ENCODE assay signal across 1 cellular context in genomic region chr9:130186839-130187522, GRCh38.
TF ChIP-seq lines count a peak whose summit lies in the region.

No MANE protein-coding gene starts in this region.

TF ChIP-seq in HepG2, 621 proteins besides CTCF, POLR2A, EP300 and RAD21 (continued from another document and continues in another):
- TF ChIP-seq TCF7 (IDR thresholded peaks at IDR 0.05; ENCODE audit: low read depth) (no peak), ZBTB10 (CRISPR knock-in tag; IDR thresholded peaks at IDR 0.05; ENCODE audit: borderline replicate concordance) (0 out of 2 replicates have a peak, but pooled peaks have one; percentile 28), NR2F6 (IDR thresholded peaks at IDR 0.05) (no peak), NR2F6 (CRISPR knock-in tag; IDR thresholded peaks at IDR 0.05) (peak; percentile 56; the same call in 1 of the 2 replicates), MIER2 (CRISPR knock-in tag; IDR thresholded peaks at IDR 0.05) (no peak), TSC22D2 (CRISPR knock-in tag; IDR thresholded peaks at IDR 0.05; ENCODE audit: borderline replicate concordance) (no peak), MZF1 (CRISPR knock-in tag; IDR thresholded peaks at IDR 0.05; ENCODE audit: borderline replicate concordance) (no peak), ZMYM2 (CRISPR knock-in tag; IDR thresholded peaks at IDR 0.05) (no peak), ZNF383 (CRISPR knock-in tag; IDR thresholded peaks at IDR 0.05; ENCODE audit: borderline replicate concordance) (no peak), ZNF563 (CRISPR knock-in tag; IDR thresholded peaks at IDR 0.05) (no peak), BRD4 (CRISPR knock-in tag; IDR thresholded peaks at IDR 0.05) (no peak), GATA4 (IDR thresholded peaks at IDR 0.05; ENCODE audit: borderline replicate concordance, low read depth) (no peak), MED8 (CRISPR knock-in tag; IDR thresholded peaks at IDR 0.05; ENCODE audit: insufficient replicate concordance) (no peak), SPEN (CRISPR knock-in tag; IDR thresholded peaks at IDR 0.05; ENCODE audit: low read depth) (no peak), ZNF260 (CRISPR knock-in tag; IDR thresholded peaks at IDR 0.05; ENCODE audit: borderline replicate concordance, low read depth) (no peak), ZNF777 (CRISPR knock-in tag; IDR thresholded peaks at IDR 0.05) (no peak), FOXJ3 (CRISPR knock-in tag; IDR thresholded peaks at IDR 0.05; ENCODE audit: borderline replicate concordance) (no peak), GTF2F1 (IDR thresholded peaks at IDR 0.05; ENCODE audit: low read length) (no peak), NFATC3 (CRISPR knock-in tag; IDR thresholded peaks at IDR 0.05) (no peak), ZFY (CRISPR knock-in tag; IDR thresholded peaks at IDR 0.05) (peak; percentile 55; the same call in 1 of the 2 replicates), KIAA2018 (CRISPR knock-in tag; IDR thresholded peaks at IDR 0.05; ENCODE audit: borderline replicate concordance) (no peak), NFYB (CRISPR knock-in tag; IDR thresholded peaks at IDR 0.05) (no peak), GPBP1L1 (CRISPR knock-in tag; IDR thresholded peaks at IDR 0.05) (no peak), ZBTB14 (CRISPR knock-in tag; IDR thresholded peaks at IDR 0.05) (no peak), YEATS2 (CRISPR knock-in tag; IDR thresholded peaks at IDR 0.05; ENCODE audit: borderline replicate concordance) (no peak), CEBPG (CRISPR knock-in tag; IDR thresholded peaks at IDR 0.05) (no peak), KDM2A (CRISPR knock-in tag; IDR thresholded peaks at IDR 0.05; ENCODE audit: borderline replicate concordance, low read depth) (0 out of 2 replicates have a peak, but pooled peaks have one; percentile 33), ATF1 (CRISPR knock-in tag; IDR thresholded peaks at IDR 0.05) (no peak), POLR2AphosphoS5 (IDR thresholded peaks at IDR 0.05; ENCODE audit: low read depth, low read length) (no peak), ZNF775 (CRISPR knock-in tag; IDR thresholded peaks at IDR 0.05; ENCODE audit: borderline replicate concordance) (no peak), HDAC6 (IDR thresholded peaks at IDR 0.05; ENCODE audit: low read depth, low read length) (no peak), HHEX (CRISPR knock-in tag; IDR thresholded peaks at IDR 0.05) (no peak), TBX2 (CRISPR knock-in tag; IDR thresholded peaks at IDR 0.05; ENCODE audit: borderline replicate concordance) (peak; percentile 47; the same call in 1 of the 2 replicates)
- TF ChIP-seq, protein P1, sequence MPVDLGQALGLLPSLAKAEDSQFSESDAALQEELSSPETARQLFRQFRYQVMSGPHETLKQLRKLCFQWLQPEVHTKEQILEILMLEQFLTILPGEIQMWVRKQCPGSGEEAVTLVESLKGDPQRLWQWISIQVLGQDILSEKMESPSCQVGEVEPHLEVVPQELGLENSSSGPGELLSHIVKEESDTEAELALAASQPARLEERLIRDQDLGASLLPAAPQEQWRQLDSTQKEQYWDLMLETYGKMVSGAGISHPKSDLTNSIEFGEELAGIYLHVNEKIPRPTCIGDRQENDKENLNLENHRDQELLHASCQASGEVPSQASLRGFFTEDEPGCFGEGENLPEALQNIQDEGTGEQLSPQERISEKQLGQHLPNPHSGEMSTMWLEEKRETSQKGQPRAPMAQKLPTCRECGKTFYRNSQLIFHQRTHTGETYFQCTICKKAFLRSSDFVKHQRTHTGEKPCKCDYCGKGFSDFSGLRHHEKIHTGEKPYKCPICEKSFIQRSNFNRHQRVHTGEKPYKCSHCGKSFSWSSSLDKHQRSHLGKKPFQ (CRISPR knock-in tag; IDR thresholded peaks at IDR 0.05; ENCODE audit: insufficient replicate concordance), result no peak
- TF ChIP-seq, protein P2, sequence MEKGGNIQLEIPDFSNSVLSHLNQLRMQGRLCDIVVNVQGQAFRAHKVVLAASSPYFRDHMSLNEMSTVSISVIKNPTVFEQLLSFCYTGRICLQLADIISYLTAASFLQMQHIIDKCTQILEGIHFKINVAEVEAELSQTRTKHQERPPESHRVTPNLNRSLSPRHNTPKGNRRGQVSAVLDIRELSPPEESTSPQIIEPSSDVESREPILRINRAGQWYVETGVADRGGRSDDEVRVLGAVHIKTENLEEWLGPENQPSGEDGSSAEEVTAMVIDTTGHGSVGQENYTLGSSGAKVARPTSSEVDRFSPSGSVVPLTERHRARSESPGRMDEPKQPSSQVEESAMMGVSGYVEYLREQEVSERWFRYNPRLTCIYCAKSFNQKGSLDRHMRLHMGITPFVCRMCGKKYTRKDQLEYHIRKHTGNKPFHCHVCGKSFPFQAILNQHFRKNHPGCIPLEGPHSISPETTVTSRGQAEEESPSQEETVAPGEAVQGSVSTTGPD (CRISPR knock-in tag; IDR thresholded peaks at IDR 0.05), result no peak
- TF ChIP-seq, protein P3, sequence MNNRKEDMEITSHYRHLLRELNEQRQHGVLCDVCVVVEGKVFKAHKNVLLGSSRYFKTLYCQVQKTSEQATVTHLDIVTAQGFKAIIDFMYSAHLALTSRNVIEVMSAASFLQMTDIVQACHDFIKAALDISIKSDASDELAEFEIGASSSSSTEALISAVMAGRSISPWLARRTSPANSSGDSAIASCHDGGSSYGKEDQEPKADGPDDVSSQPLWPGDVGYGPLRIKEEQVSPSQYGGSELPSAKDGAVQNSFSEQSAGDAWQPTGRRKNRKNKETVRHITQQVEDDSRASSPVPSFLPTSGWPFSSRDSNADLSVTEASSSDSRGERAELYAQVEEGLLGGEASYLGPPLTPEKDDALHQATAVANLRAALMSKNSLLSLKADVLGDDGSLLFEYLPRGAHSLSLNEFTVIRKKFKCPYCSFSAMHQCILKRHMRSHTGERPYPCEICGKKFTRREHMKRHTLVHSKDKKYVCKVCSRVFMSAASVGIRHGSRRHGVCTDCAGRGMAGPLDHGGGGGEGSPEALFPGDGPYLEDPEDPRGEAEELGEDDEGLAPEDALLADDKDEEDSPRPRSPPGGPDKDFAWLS (CRISPR knock-in tag; IDR thresholded peaks at IDR 0.05; ENCODE audit: borderline replicate concordance), result no peak
- TF ChIP-seq, protein P4, sequence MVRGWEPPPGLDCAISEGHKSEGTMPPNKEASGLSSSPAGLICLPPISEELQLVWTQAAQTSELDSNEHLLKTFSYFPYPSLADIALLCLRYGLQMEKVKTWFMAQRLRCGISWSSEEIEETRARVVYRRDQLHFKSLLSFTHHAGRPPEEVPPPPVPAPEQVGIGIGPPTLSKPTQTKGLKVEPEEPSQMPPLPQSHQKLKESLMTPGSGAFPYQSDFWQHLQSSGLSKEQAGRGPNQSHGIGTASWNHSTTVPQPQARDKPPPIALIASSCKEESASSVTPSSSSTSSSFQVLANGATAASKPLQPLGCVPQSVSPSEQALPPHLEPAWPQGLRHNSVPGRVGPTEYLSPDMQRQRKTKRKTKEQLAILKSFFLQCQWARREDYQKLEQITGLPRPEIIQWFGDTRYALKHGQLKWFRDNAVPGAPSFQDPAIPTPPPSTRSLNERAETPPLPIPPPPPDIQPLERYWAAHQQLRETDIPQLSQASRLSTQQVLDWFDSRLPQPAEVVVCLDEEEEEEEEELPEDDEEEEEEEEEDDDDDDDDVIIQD (CRISPR knock-in tag; IDR thresholded peaks at IDR 0.05; ENCODE audit: low read depth), result no peak
